ENCODE assay signal across 18 cellular contexts in genomic region chr2:195473802-195474201, GRCh38.
"Had no signal": no experiment of that assay in that cellular context is flagged by ENCODE, and none has a peak within 500 bp of the region (broad histone marks: within the 10 kb centered on the region; RNA-seq: fewer than 3 reads in every experiment).

No MANE protein-coding gene starts in this region.

- H3K36me3 ChIP-seq: esophagus muscularis mucosa, gastrocnemius medialis, heart right ventricle, neutrophil, thyroid gland, upper lobe of left lung, uterus had no signal

- H3K4me1 ChIP-seq: esophagus muscularis mucosa, gastrocnemius medialis, thyroid gland, upper lobe of left lung, uterus had no signal

- FAIRE-seq: islet of Langerhans, small intestine had no signal

- H3K27me3 ChIP-seq: esophagus muscularis mucosa, gastrocnemius medialis, neutrophil, thyroid gland, upper lobe of left lung, uterus had no signal

- H3K27ac ChIP-seq: epithelial cell of prostate, esophagus muscularis mucosa, gastrocnemius medialis, heart right ventricle, neutrophil, thyroid gland, upper lobe of left lung, uterus had no signal

- ATAC-seq: effector memory CD8-positive, alpha-beta T cell; gastrocnemius medialis; heart right ventricle; naive thymus-derived CD8-positive, alpha-beta T cell; right cardiac atrium had no signal

- DNase-seq: effector memory CD8-positive, alpha-beta T cell; gastrocnemius medialis; heart right ventricle; hypothalamus; kidney glomerular epithelial cell; mesendoderm; naive thymus-derived CD8-positive, alpha-beta T cell; right cardiac atrium; small intestine; stimulated activated CD4-positive, alpha-beta T cell treated with anti-CD3 and anti-CD28 coated beads, Interleukin-2, amount 100 ng/mL, for 48 hours; stimulated activated naive CD4-positive, alpha-beta T cell treated with Interleukin-2 at 50 U/mL for 16 hours; thyroid gland; upper lobe of left lung; uterus had no signal

- H3K9me3 ChIP-seq: esophagus muscularis mucosa, gastrocnemius medialis, heart right ventricle, neutrophil, thyroid gland, upper lobe of left lung, uterus had no signal

- H3K4me3 ChIP-seq: esophagus muscularis mucosa, gastrocnemius medialis, heart right ventricle, thyroid gland, upper lobe of left lung, uterus had no signal
